In the genomic region with DNA sequence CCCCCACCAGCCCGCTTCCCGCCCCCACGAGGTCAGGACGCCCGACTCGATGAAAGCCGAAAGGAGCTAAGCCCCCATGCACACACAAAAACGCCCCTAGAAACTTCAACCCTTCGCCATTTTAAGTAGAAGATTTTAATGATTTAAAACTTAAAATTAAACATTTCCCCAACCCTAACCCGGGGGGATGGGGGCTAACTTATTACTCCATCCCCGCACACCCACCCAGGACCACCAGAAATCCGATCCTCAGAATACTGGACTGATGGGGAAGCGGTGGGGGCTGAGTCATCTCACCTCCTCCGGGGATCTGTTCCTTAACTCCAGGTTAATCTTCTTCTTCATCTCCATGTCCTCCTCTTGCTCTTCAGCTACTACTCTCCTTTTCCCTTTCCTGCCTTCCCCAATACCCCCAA, we compare ENCODE assay signal across 1 cellular context.
TF ChIP-seq lines count a peak whose summit lies in the region.

No MANE protein-coding gene starts in this region.

TF ChIP-seq in GM12878, 131 proteins besides CTCF, POLR2A, EP300 and RAD21:
- TF ChIP-seq, protein P1, sequence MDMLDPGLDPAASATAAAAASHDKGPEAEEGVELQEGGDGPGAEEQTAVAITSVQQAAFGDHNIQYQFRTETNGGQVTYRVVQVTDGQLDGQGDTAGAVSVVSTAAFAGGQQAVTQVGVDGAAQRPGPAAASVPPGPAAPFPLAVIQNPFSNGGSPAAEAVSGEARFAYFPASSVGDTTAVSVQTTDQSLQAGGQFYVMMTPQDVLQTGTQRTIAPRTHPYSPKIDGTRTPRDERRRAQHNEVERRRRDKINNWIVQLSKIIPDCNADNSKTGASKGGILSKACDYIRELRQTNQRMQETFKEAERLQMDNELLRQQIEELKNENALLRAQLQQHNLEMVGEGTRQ (IDR thresholded peaks at IDR 0.05; ENCODE audit: borderline replicate concordance, low read depth, low read length): no peak
- peak; percentile 0; the same call in 1 of the 2 replicates for TF ChIP-seq FOXM1 (IDR thresholded peaks at IDR 0.05; ENCODE audit: low read depth, low read length)
- 0 out of 2 replicates have a peak, but pooled peaks have one; percentile 9 for TF ChIP-seq RAD51 (IDR thresholded peaks at IDR 0.05)
